18 cellular contexts compared by ENCODE assay signal in genomic region chr10:114540191-114540590, GRCh38.
DNase-seq lines count a peak whose midpoint lies in the region; ATAC-seq lines count a peak whose summit lies in the region.
"Had no signal": no experiment of that assay in that cellular context is flagged by ENCODE, and none has a peak within 500 bp of the region (broad histone marks: within the 10 kb centered on the region; RNA-seq: fewer than 3 reads in every experiment).

No MANE protein-coding gene starts in this region.

- H3K9me3 Mint-ChIP-seq in activated CD4-positive, alpha-beta T cell treated with anti-CD3 and anti-CD28 coated beads for 36 hours (ENCODE audit: low read depth), result no peaks in the 10 kb centered on the region
- peaks cover 0 to 2% (median 0%) of the 10 kb centered on the region in 8 donors for H3K9me3 Mint-ChIP-seq in CD4-positive, alpha-beta memory T cell
- peaks cover 3% of the 10 kb centered on the region for H3K9me3 Mint-ChIP-seq in activated T-helper 2 cell treated with anti-CD3 and anti-CD28 coated beads, Interferon-gamma antibody, Interleukin-2, Interleukin-4, amounts not matched to agents 10 μg/mL and 5 μg/mL and 100 μg/mL, durations not matched to agents 14 hours and 24 hours and 36 hours
- H3K9me3 Mint-ChIP-seq in naive thymus-derived CD8-positive, alpha-beta T cell, result peaks cover 0 to 4% (median 0%) of the 10 kb centered on the region in 9 donors

- H3K4me1 Mint-ChIP-seq in activated CD4-positive, alpha-beta T cell treated with anti-CD3 and anti-CD28 coated beads for 36 hours, result peaks cover 82% of the 10 kb centered on the region
- peaks cover 65 to 87% (median 82%) of the 10 kb centered on the region in 4 donors for H3K4me1 Mint-ChIP-seq in CD4-positive, alpha-beta memory T cell
- H3K4me1 Mint-ChIP-seq in activated T-helper 2 cell treated with anti-CD3 and anti-CD28 coated beads, Interferon-gamma antibody, Interleukin-2, Interleukin-4, amounts not matched to agents 10 μg/mL and 5 μg/mL and 100 μg/mL, durations not matched to agents 14 hours and 24 hours and 36 hours (ENCODE audit: low read depth), result peaks cover 77% of the 10 kb centered on the region
- H3K4me1 Mint-ChIP-seq in naive thymus-derived CD8-positive, alpha-beta T cell, result peaks cover 36 to 89% (median 80%) of the 10 kb centered on the region in 4 donors

- peak overlapping the region; percentile 99 for H3K27ac Mint-ChIP-seq in activated CD4-positive, alpha-beta T cell treated with anti-CD3 and anti-CD28 coated beads for 36 hours
- H3K27ac Mint-ChIP-seq in CD4-positive, alpha-beta memory T cell, result peak overlapping the region; percentile 89 to 100 (median 98)
- H3K27ac Mint-ChIP-seq in activated T-helper 2 cell treated with anti-CD3 and anti-CD28 coated beads, Interferon-gamma antibody, Interleukin-2, Interleukin-4, amounts not matched to agents 10 μg/mL and 5 μg/mL and 100 μg/mL, durations not matched to agents 14 hours and 24 hours and 36 hours, result peak overlapping the region; percentile 100
- H3K27ac Mint-ChIP-seq in naive thymus-derived CD8-positive, alpha-beta T cell, result peak overlapping the region; percentile 96 to 100 (median 99)

- POLR2A ChIA-PET in activated CD4-positive, alpha-beta T cell treated with anti-CD3 and anti-CD28 coated beads for 36 hours (lab: Charles Lee), result interaction anchor here (0.6 to 3.1 kb wide), 3 partner anchors 14 to 285 kb away, joined by 4 to 56 read pairs (median 6); no protein-coding TSS in a partner anchor
- POLR2A ChIA-PET in CD4-positive, alpha-beta memory T cell (lab: Charles Lee; ENCODE audit: partially characterized antibody), result interaction anchor here (2.8 to 11.1 kb wide), 3 partner anchors 9 to 41 kb away, joined by 16 to 459 read pairs (median 85); no protein-coding TSS in a partner anchor
- POLR2A ChIA-PET in naive thymus-derived CD8-positive, alpha-beta T cell (lab: Charles Lee), result interaction anchor here (1.2 to 18.4 kb wide), 3 partner anchors 8 to 43 kb away, joined by 4 to 654 read pairs (median 5); no protein-coding TSS in a partner anchor

- peak overlapping the region; percentile 55 for H3K4me3 Mint-ChIP-seq in activated CD4-positive, alpha-beta T cell treated with anti-CD3 and anti-CD28 coated beads for 36 hours
- peak overlapping the region in 5 of 8 donors; percentile 12 to 87 (median 68) for H3K4me3 Mint-ChIP-seq in CD4-positive, alpha-beta memory T cell
- peak overlapping the region; percentile 66 for H3K4me3 Mint-ChIP-seq in activated T-helper 2 cell treated with anti-CD3 and anti-CD28 coated beads, Interferon-gamma antibody, Interleukin-2, Interleukin-4, amounts not matched to agents 10 μg/mL and 5 μg/mL and 100 μg/mL, durations not matched to agents 14 hours and 24 hours and 36 hours (ENCODE audit: low read depth)
- peak overlapping the region; percentile 19 to 82 (median 73) for H3K4me3 Mint-ChIP-seq in naive thymus-derived CD8-positive, alpha-beta T cell

- intact Hi-C loops in activated CD4-positive, alpha-beta T cell treated with anti-CD3 and anti-CD28 coated beads for 36 hours (cut with DNase I, micrococcal nuclease), result loop anchor here (2.0 to 5.0 kb wide), 5 partner anchors 41 to 397 kb away; partner anchors contain the start of genes CCDC186 (in 2 of the 2) and TRUB1 (in 1 of the 2)
- intact Hi-C loops in CD4-positive, alpha-beta memory T cell (cut with micrococcal nuclease), result loop anchor here (2.0 to 5.0 kb wide), 4 partner anchors 47 to 397 kb away; partner anchors contain the start of genes FHIP2A and TRUB1
- intact Hi-C loops in activated T-helper 2 cell treated with anti-CD3 and anti-CD28 coated beads, Interferon-gamma antibody, Interleukin-2, Interleukin-4, amounts not matched to agents 10 μg/mL and 5 μg/mL and 100 μg/mL, durations not matched to agents 14 hours and 24 hours and 36 hours (cut with micrococcal nuclease), result loop anchor here (2.0 to 10.0 kb wide), 6 partner anchors 232 to 688 kb away; partner anchors contain the start of genes CCDC186, DCLRE1A, NHLRC2 and TDRD1

- no peaks in the 10 kb centered on the region for H3K36me3 ChIP-seq in CD4-positive, alpha-beta memory T cell (ENCODE audit: insufficient read depth, low read length)
- peaks cover 60% of the 10 kb centered on the region for H3K36me3 ChIP-seq in MG63
- H3K36me3 ChIP-seq: BLaER1, HAP-1, upper lobe of right lung had no signal

- peaks cover 87% of the 10 kb centered on the region for H3K4me1 ChIP-seq in CD4-positive, alpha-beta memory T cell (ENCODE audit: insufficient read depth, low read length)

- H3K4me3 ChIP-seq in CD4-positive, alpha-beta memory T cell (ENCODE audit: low read length in 2 of 2), result no peak overlapping the region
- H3K4me3 ChIP-seq in MG63, result no peak overlapping the region
- H3K4me3 ChIP-seq: BLaER1, HAP-1, upper lobe of right lung had no signal

- peak; percentile 57 for DNase-seq in activated CD4-positive, alpha-beta T cell treated with anti-CD3 and anti-CD28 coated beads for 36 hours
- no peak for DNase-seq in activated CD4-positive, alpha-beta T cell treated with anti-CD3 and anti-CD28 coated beads, Interleukin-2, amount 50 U/mL, for 48 hours
- no peak for DNase-seq in CD4-positive, alpha-beta memory T cell
- no peak for DNase-seq in activated T-helper 2 cell treated with anti-CD3 and anti-CD28 coated beads, Interferon-gamma antibody, Interleukin-2, Interleukin-4, amounts not matched to agents 10 μg/mL and 5 μg/mL and 100 μg/mL, durations not matched to agents 14 hours and 24 hours and 36 hours (ENCODE audit: low spot score)
- peak in 1 of 10 donors; percentile 22 for DNase-seq in naive thymus-derived CD8-positive, alpha-beta T cell
- DNase-seq in MG63 (no peak), middle frontal gyrus (ENCODE audit: extremely low spot score, low spot score) (no peak)
- no peak for DNase-seq in central memory CD4-positive, alpha-beta T cell
- DNase-seq: DMS153, hippocampal formation, kidney glomerular epithelial cell, midbrain, NCI-H1436, SIG-M5, T1000, upper lobe of right lung had no signal

- no peaks in the 10 kb centered on the region for H3K27me3 Mint-ChIP-seq in activated CD4-positive, alpha-beta T cell treated with anti-CD3 and anti-CD28 coated beads for 36 hours
- no peaks in the 10 kb centered on the region for H3K27me3 Mint-ChIP-seq in CD4-positive, alpha-beta memory T cell
- no peaks in the 10 kb centered on the region for H3K27me3 Mint-ChIP-seq in activated T-helper 2 cell treated with anti-CD3 and anti-CD28 coated beads, Interferon-gamma antibody, Interleukin-2, Interleukin-4, amounts not matched to agents 10 μg/mL and 5 μg/mL and 100 μg/mL, durations not matched to agents 14 hours and 24 hours and 36 hours (ENCODE audit: low read depth)
- no peaks in the 10 kb centered on the region for H3K27me3 Mint-ChIP-seq in naive thymus-derived CD8-positive, alpha-beta T cell

- CTCF ChIA-PET in activated CD4-positive, alpha-beta T cell treated with anti-CD3 and anti-CD28 coated beads for 36 hours (lab: Charles Lee), result interaction anchor here (0.9 to 6.3 kb wide), 8 partner anchors 9 to 68 kb away, joined by 3 to 68 read pairs (median 6); no protein-coding TSS in a partner anchor
- CTCF ChIA-PET in CD4-positive, alpha-beta memory T cell (lab: Charles Lee; ENCODE audit: partially characterized antibody), result interaction anchor here (1.1 to 12.8 kb wide), 6 partner anchors 8 to 68 kb away, joined by 3 to 175 read pairs (median 7); no protein-coding TSS in a partner anchor

- ATAC-seq in activated CD4-positive, alpha-beta T cell treated with anti-CD3 and anti-CD28 coated beads for 36 hours, result no peak
- no peak for ATAC-seq in naive thymus-derived CD8-positive, alpha-beta T cell
- ATAC-seq: upper lobe of right lung had no signal

- H3K27me3 ChIP-seq in CD4-positive, alpha-beta memory T cell (ENCODE audit: insufficient read depth, low read length), result no peaks in the 10 kb centered on the region
- no peaks in the 10 kb centered on the region for H3K27me3 ChIP-seq in MG63
- H3K27me3 ChIP-seq: BLaER1, upper lobe of right lung had no signal

- no peaks in the 10 kb centered on the region for H3K36me3 Mint-ChIP-seq in activated CD4-positive, alpha-beta T cell treated with anti-CD3 and anti-CD28 coated beads for 36 hours (ENCODE audit: low read depth)
- H3K36me3 Mint-ChIP-seq in CD4-positive, alpha-beta memory T cell, result peaks cover 0 to 4% of the 10 kb centered on the region in 2 donors
- H3K36me3 Mint-ChIP-seq in activated T-helper 2 cell treated with anti-CD3 and anti-CD28 coated beads, Interferon-gamma antibody, Interleukin-2, Interleukin-4, amounts not matched to agents 10 μg/mL and 5 μg/mL and 100 μg/mL, durations not matched to agents 14 hours and 24 hours and 36 hours (ENCODE audit: low read depth), result peaks cover 3% of the 10 kb centered on the region
- H3K36me3 Mint-ChIP-seq in naive thymus-derived CD8-positive, alpha-beta T cell, result no peaks in the 10 kb centered on the region

- H3K27ac ChIP-seq in CD4-positive, alpha-beta memory T cell (ENCODE audit: low read depth, low read length), result peak overlapping the region; percentile 74
- H3K27ac ChIP-seq: BLaER1 had no signal

- H3K9me3 ChIP-seq in CD4-positive, alpha-beta memory T cell (ENCODE audit: control insufficient read depth in 1 of 2, low read length in 2 of 2), result no peaks in the 10 kb centered on the region
- no peaks in the 10 kb centered on the region for H3K9me3 ChIP-seq in MG63
- H3K9me3 ChIP-seq: HAP-1, upper lobe of right lung had no signal
